20 cellular contexts compared by ENCODE assay signal in the genomic region with DNA sequence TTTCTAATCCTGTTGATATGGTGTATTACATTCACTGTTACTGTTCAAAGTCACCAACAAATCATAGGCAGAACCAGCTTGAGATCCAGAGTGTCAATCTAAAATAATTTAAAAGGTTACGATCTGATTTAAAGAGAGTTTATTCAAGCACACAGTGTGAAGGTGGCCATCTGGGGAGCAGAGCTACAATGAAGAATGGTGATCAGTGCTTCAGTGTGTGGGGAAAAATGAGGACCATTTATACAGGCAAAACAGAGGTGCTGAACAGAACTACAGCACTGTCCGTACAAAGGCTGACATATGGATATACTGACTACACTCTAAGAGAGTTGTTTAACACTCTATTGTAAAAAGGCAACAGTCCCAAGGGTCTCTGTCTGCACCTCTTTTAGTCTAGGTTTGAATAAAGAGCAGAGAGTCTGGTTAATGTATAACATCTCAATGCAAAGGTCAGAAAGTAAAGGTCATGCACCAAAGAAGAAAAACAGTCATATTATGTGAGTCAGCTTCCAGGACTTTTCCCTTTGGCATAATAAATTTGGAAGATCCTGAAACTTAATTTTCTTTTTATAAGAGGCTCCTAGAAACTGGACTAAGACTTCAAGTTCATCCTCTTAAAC. TPM values are rescaled to one million over a fixed set of nuclear protein-coding genes. Genes with fewer than 3 reads are reported as not detected.
A peak's percentile ranks its signal among the peaks of the same experiment; 100 is the strongest.
DNase-seq lines count a peak whose midpoint lies in the region; ATAC-seq, FAIRE-seq and TF ChIP-seq lines count a peak whose summit lies in the region.
"Had no signal": no experiment of that assay in that cellular context is flagged by ENCODE, and none has a peak within 500 bp of the region (broad histone marks: within the 10 kb centered on the region; RNA-seq: fewer than 3 reads in every experiment).

No MANE protein-coding gene starts in this region.

- no peak for TF ChIP-seq EP300 in A549 (IDR thresholded peaks at IDR 0.05)

- no peak for TF ChIP-seq POLR2A in A549 (IDR thresholded peaks at IDR 0.05; ENCODE audit: low read length)
- TF ChIP-seq POLR2A in HCT116 (IDR thresholded peaks at IDR 0.05; ENCODE audit: borderline replicate concordance, extremely low read depth, insufficient read depth, insufficient read length) = no peak

- H3K9me3 ChIP-seq in A549 = no peaks in the 10 kb centered on the region
- H3K9me3 ChIP-seq in HCT116 (ENCODE audit: control insufficient read depth in 1 of 2, insufficient read depth in 1 of 2, low read depth in 1 of 2, low read length in 2 of 2) = no peaks in the 10 kb centered on the region
- no peaks in the 10 kb centered on the region for H3K9me3 ChIP-seq in colonic mucosa
- H3K9me3 ChIP-seq in mesenchymal stem cell (ENCODE audit: control insufficient read depth, low read length) = no peaks in the 10 kb centered on the region
- H3K9me3 ChIP-seq: breast epithelium, uterus had no signal

- ATAC-seq in A549 (peak; percentile 19 to 30; a peak in 1 of 6 replicates), HCT116 (no peak), GM21619 (IDR thresholded peaks at IDR 0.05; ENCODE audit: unreplicated experiment) (no peak)
- ATAC-seq: left cardiac atrium had no signal

- H3K27ac ChIP-seq in A549 (peak overlapping the region; percentile 52 to 72; a peak in 4 of 6 replicates), HCT116 (ENCODE audit: low read depth, low read length) (no peak overlapping the region), colonic mucosa (peak overlapping the region; percentile 65), mesenchymal stem cell (ENCODE audit: low read length, poor library complexity, severe bottlenecking) (peak overlapping the region; percentile 75)
- H3K27ac ChIP-seq: breast epithelium, C4-2B, parathyroid adenoma, uterus had no signal

- H3K79me2 ChIP-seq in HCT116 (ENCODE audit: insufficient read depth, low read length) = no peaks in the 10 kb centered on the region
- H3K79me2 ChIP-seq: parathyroid adenoma had no signal

- POLR2A ChIA-PET in A549 (lab: Yijun Ruan, JAX) (no interaction called here), HCT116 (lab: Charles Lee) (no interaction called here)

- no peak overlapping the region for H4K8ac ChIP-seq in mesenchymal stem cell (ENCODE audit: low read length)

- 52% methylated on average over 2 of the region's 2 CpGs for WGBS in A549 (ENCODE audit: missing lambda C conversion rate)
- WGBS in mesenchymal stem cell = 89% methylated on average over 1 of the region's 2 CpGs

- BruUV-seq in HCT116 (replicated peaks; lab: Mats Ljungman, UMichigan) = no TSS peak

- H3K4me1 ChIP-seq in A549 (peaks cover 32% of the 10 kb centered on the region), HCT116 (ENCODE audit: control insufficient read depth in 1 of 2, insufficient read depth in 2 of 2, low read length in 2 of 2) (peaks cover 3 to 20% of the 10 kb centered on the region in 2 experiments; a peak in 3 of 4 replicates), colonic mucosa (peaks cover 3% of the 10 kb centered on the region), mesenchymal stem cell (ENCODE audit: control insufficient read depth, insufficient read depth, low read depth, low read length) (peaks cover 14% of the 10 kb centered on the region)
- H3K4me1 ChIP-seq: breast epithelium, parathyroid adenoma had no signal

- H3K4me2 ChIP-seq in A549 (peak overlapping the region; percentile 84), HCT116 (ENCODE audit: low read length) (peak overlapping the region; percentile 55), mesenchymal stem cell (ENCODE audit: low read length, poor library complexity, severe bottlenecking) (peak overlapping the region; percentile 42)

- no peak overlapping the region for H3K9ac ChIP-seq in HCT116 (ENCODE audit: low read length)
- H3K9ac ChIP-seq in colonic mucosa (ENCODE audit: low read depth in 2 of 2, low read length in 2 of 2) = no peak overlapping the region
- no peak overlapping the region for H3K9ac ChIP-seq in mesenchymal stem cell (ENCODE audit: low read length)
- H3K9ac ChIP-seq: parathyroid adenoma had no signal

- TF ChIP-seq CTCF in A549 (IDR thresholded peaks at IDR 0.05) = no peak
- no peak for TF ChIP-seq CTCF in HCT116 (IDR thresholded peaks at IDR 0.05 in 2 of 3, conservative IDR thresholded peaks at IDR 0.05 in 1 of 3; ENCODE audit: borderline replicate concordance in 1 of 3, insufficient read depth in 1 of 3, low read depth in 2 of 3, low read length in 2 of 3)
- TF ChIP-seq CTCF in colonic mucosa (IDR thresholded peaks at IDR 0.05) = no peak

- CTCF ChIA-PET in A549 (lab: Yijun Ruan, JAX) (interaction anchor here (0.6 to 2.4 kb wide), 8 partner anchors 9 to 525 kb away, joined by 3 to 9 read pairs (median 3); partner anchors contain the start of gene TDRD7), HCT116 (lab: Charles Lee) (no interaction called here)

- H3K4me3 ChIP-seq in A549 (no peak overlapping the region), HCT116 (replicated peaks in 1 of 2; ENCODE audit: low read depth in 1 of 2, low read length in 2 of 2) (peak overlapping the region in 1 of 2 experiments; percentile 7; a peak in 1 of 4 replicates), colonic mucosa (no peak overlapping the region), mesenchymal stem cell (ENCODE audit: insufficient read depth in 1 of 2, low read depth in 1 of 2, low read length in 2 of 2) (no peak overlapping the region)
- H3K4me3 ChIP-seq: breast epithelium, uterus had no signal

- H3K36me3 ChIP-seq in HCT116 (ENCODE audit: control insufficient read depth in 1 of 2, insufficient read depth in 2 of 2, low read length in 2 of 2) (no peaks in the 10 kb centered on the region), colonic mucosa (no peaks in the 10 kb centered on the region), mesenchymal stem cell (ENCODE audit: control insufficient read depth in 1 of 2, insufficient read depth in 2 of 2, low read depth in 1 of 2, low read length in 2 of 2) (peaks cover 0 to 3% of the 10 kb centered on the region in 2 experiments)
- H3K36me3 ChIP-seq: breast epithelium, uterus had no signal

- H3K79me1 ChIP-seq in mesenchymal stem cell (replicated peaks; ENCODE audit: low read length, poor library complexity, severe bottlenecking) = no peaks in the 10 kb centered on the region

- DNase-seq in A549 (ENCODE audit: low read depth in 1 of 2, low spot score in 1 of 2) (no peak), HCT116 (ENCODE audit: low read depth, low spot score) (no peak), colonic mucosa (no peak), mesenchymal stem cell (no peak), DMS 273 treated with DMSO at 0.1 percent for 48 hours (lab: John Stamatoyannopoulos, UW) (no peak)
- no peak for DNase-seq in activated naive CD4-positive, alpha-beta T cell treated with Interleukin-2 at 50 U/mL for 16 hours
- DNase-seq in activated CD4-positive, alpha-beta T cell treated with anti-CD3 and anti-CD28 coated beads for 1 hour = no peak
- DNase-seq: activated CD4-positive, alpha-beta T cell treated with anti-CD3 and anti-CD28 coated beads, Interleukin-2, amount 10 ng/mL, durations not matched to agents 24 days and 14 days; DMS153; Karpas-422; left cardiac atrium; NCI-H1048; NCI-H2081; NCI-H446 treated with DMSO at 0.1 percent for 48 hours; uterus had no signal

- H3K14ac ChIP-seq in mesenchymal stem cell (ENCODE audit: low read length in 2 of 2) = no peak overlapping the region

- intact Hi-C loops in HCT116 (cut with micrococcal nuclease) (loop anchor here (5.0 kb wide), 1 partner anchor 525 kb away; no protein-coding TSS in a partner anchor), colonic mucosa (cut with DNase I) (no loop called here)

- TF ChIP-seq RAD21 in A549 (conservative IDR thresholded peaks at IDR 0.05 in 1 of 2, IDR thresholded peaks at IDR 0.05 in 1 of 2) = no peak
- TF ChIP-seq RAD21 in HCT116 (IDR thresholded peaks at IDR 0.05; ENCODE audit: low read depth) = no peak

- H2BK12ac ChIP-seq in mesenchymal stem cell (ENCODE audit: low read length in 2 of 2) = no peak overlapping the region

- no peaks in the 10 kb centered on the region for H3K9me2 ChIP-seq in HCT116 (ENCODE audit: insufficient read depth)

- H3K27me3 ChIP-seq in HCT116 (ENCODE audit: insufficient read depth, low read length) (no peaks in the 10 kb centered on the region), colonic mucosa (no peaks in the 10 kb centered on the region), mesenchymal stem cell (ENCODE audit: control insufficient read depth in 1 of 2, insufficient read depth in 1 of 2, low read length in 2 of 2) (peaks cover 0 to 27% of the 10 kb centered on the region in 2 experiments)
- H3K27me3 ChIP-seq: uterus had no signal

- H2BK120ac ChIP-seq in mesenchymal stem cell (ENCODE audit: low read depth, low read length) = no peak overlapping the region

- no peak for FAIRE-seq in A549 (lab: Jason Lieb, UNC)
- FAIRE-seq: frontal cortex had no signal

- H3K23ac ChIP-seq in mesenchymal stem cell (ENCODE audit: low read length in 2 of 2) = no peak overlapping the region

- H2BK15ac ChIP-seq in mesenchymal stem cell (ENCODE audit: low read depth, poor library complexity, severe bottlenecking) = no peak overlapping the region

- peak overlapping the region; percentile 82 for H2BK5ac ChIP-seq in mesenchymal stem cell (ENCODE audit: low read depth, low read length, poor library complexity, severe bottlenecking)

- H2AFZ ChIP-seq in HCT116 (ENCODE audit: low read depth, low read length, poor library complexity, severe bottlenecking) (no peak overlapping the region), mesenchymal stem cell (ENCODE audit: low read depth, low read length) (no peak overlapping the region)
- H2AFZ ChIP-seq: parathyroid adenoma had no signal

- no peak overlapping the region for H3K4ac ChIP-seq in mesenchymal stem cell (ENCODE audit: low read depth in 1 of 2, low read length in 2 of 2)

- H4K20me1 ChIP-seq in HCT116 (ENCODE audit: insufficient read depth) = no peaks in the 10 kb centered on the region

- RAD21 ChIA-PET in HCT116 (lab: Charles Lee; ENCODE audit: low non-redundant PET in 1 of 2, low total read pairs in 2 of 2, uncharacterized antibody in 2 of 2, unreplicated experiment in 2 of 2) = no interaction called here

- no peak overlapping the region for H3K18ac ChIP-seq in mesenchymal stem cell (ENCODE audit: low read depth in 1 of 2, low read length in 2 of 2)

- H4K91ac ChIP-seq in mesenchymal stem cell (ENCODE audit: low read length) = no peak overlapping the region

- no peak overlapping the region for H2AK5ac ChIP-seq in mesenchymal stem cell (ENCODE audit: low read length, severe bottlenecking)

TF ChIP-seq in A549, 52 proteins besides CTCF, POLR2A, EP300 and RAD21 (continues in another document):
- TF ChIP-seq TP53 (CRISPR knock-in tag; IDR thresholded peaks at IDR 0.05) (no peak), RFX5 (IDR thresholded peaks at IDR 0.05) (no peak)

TF ChIP-seq in HCT116, 20 proteins besides CTCF, POLR2A, EP300 and RAD21 (continues in another document):
- no peak for TF ChIP-seq ZFX (IDR thresholded peaks at IDR 0.05)

RNA-seq across cellular contexts. Expression of gene TDRD7, which starts 29.7 kb away (rescaled TPM):
- 15.7 and 18.3 TPM in 2 replicates for polyA plus RNA-seq in A549 (2011; rRNA removed)
- 4.3 and 5.2 TPM in 2 replicates for polyA plus RNA-seq in A549 (2012; cell fraction: cytosol; rRNA removed)
- 3.7 and 5.2 TPM in 2 replicates for polyA plus RNA-seq in A549 (2012; cell fraction: nucleus; rRNA removed)
- 11.1 to 14.2 TPM (median 11.5 TPM) in 3 replicates for polyA plus RNA-seq in A549 (2017; fragmentation: RNase III; extraction: RNeasy Plus Mini Kit Qiagen cat#74134 plus additional on column Dnase treatment)
- 6.7 and 7.4 TPM in 2 replicates for polyA minus RNA-seq in A549 (2011; rRNA and poly(A)+ RNA removed)
- total RNA-seq in HCT116 (2021; ENCODE audit: unreplicated experiment) = 8.0 TPM
- 4.7 and 5.6 TPM in 2 replicates for polyA plus RNA-seq in HCT116 (2012)
- total RNA-seq in colonic mucosa = 10 to 100 TPM; 28.8 to 35.3 TPM
- polyA plus RNA-seq in mesenchymal stem cell (2013, experiment 1 of 2) = 4.8 TPM
- polyA plus RNA-seq in mesenchymal stem cell (2013, experiment 2 of 2) = 4.8 TPM

Comparison
In these comparisons a context has a peak if more than half of its experiments do, and no peak if none do; other contexts are left out.
1. ATAC-seq: peak in A549 (2 of 2); none in HCT116 (single experiment) and GM21619 (single experiment).
2. Peak in every context shown above with its lines, with median percentiles within 50 percentile points of each other: H3K4me2 ChIP-seq.